30 cellular contexts compared by ENCODE assay signal in genomic region chr5:11240293-11241190, GRCh38.
"Had no signal": no experiment of that assay in that cellular context is flagged by ENCODE, and none has a peak within 500 bp of the region (broad histone marks: within the 10 kb centered on the region; RNA-seq: fewer than 3 reads in every experiment).

No MANE protein-coding gene starts in this region.

- H3K27ac Mint-ChIP-seq: activated CD4-positive, alpha-beta memory T cell treated with anti-CD3 and anti-CD28 coated beads, Interleukin-2, amount 10 ng/mL, durations not matched to agents 7 days and 5 days; activated CD4-positive, alpha-beta T cell treated with anti-CD3 and anti-CD28 coated beads, Interleukin-2, amount 10 ng/mL, durations not matched to agents 7 days and 5 days; activated T-cell treated with anti-CD3 and anti-CD28 coated beads, Interleukin-2, amount 50 U/mL, for 24 hours; activated T-helper 17 cell treated with anti-CD3 and anti-CD28 coated beads, Interleukin-2, amount 50 U/mL, for 72 hours; dendritic cell treated with granulocyte-macrophage colony-stimulating factor and Interleukin-4, amounts not matched to agents 40 ng/mL and 50 ng/mL, for 4 days; endodermal cell; nephron; stimulated activated naive B cell treated with anti-CD40 and anti-IgM and Interleukin-4, amounts not matched to agents 10 μg/mL and 1 μg/mL and 100 μg/mL, for 72 hours; WTC11 had no signal

- H3K27me3 ChIP-seq: breast epithelium, foreskin keratinocyte, left lung, pancreas, suprapubic skin, tibial artery had no signal

- H3K4me3 ChIP-seq: breast epithelium, left lung, lung, mucosa of descending colon, pancreas, psoas muscle, suprapubic skin, tibial artery had no signal

- H3K4me3 Mint-ChIP-seq: activated CD4-positive, alpha-beta memory T cell treated with anti-CD3 and anti-CD28 coated beads, Interleukin-2, amount 10 ng/mL, durations not matched to agents 7 days and 5 days; activated CD4-positive, alpha-beta T cell treated with anti-CD3 and anti-CD28 coated beads, Interleukin-2, amount 10 ng/mL, durations not matched to agents 7 days and 5 days; activated T-cell treated with anti-CD3 and anti-CD28 coated beads, Interleukin-2, amount 50 U/mL, for 24 hours; activated T-helper 17 cell treated with anti-CD3 and anti-CD28 coated beads, Interleukin-2, amount 50 U/mL, for 72 hours; central memory CD8-positive, alpha-beta T cell; dendritic cell treated with granulocyte-macrophage colony-stimulating factor and Interleukin-4, amounts not matched to agents 40 ng/mL and 50 ng/mL, for 4 days; endodermal cell; nephron; stimulated activated naive B cell treated with anti-CD40 and anti-IgM and Interleukin-4, amounts not matched to agents 10 μg/mL and 1 μg/mL and 100 μg/mL, for 72 hours; WTC11 had no signal

- H3K27me3 Mint-ChIP-seq: activated CD4-positive, alpha-beta memory T cell treated with anti-CD3 and anti-CD28 coated beads, Interleukin-2, amount 10 ng/mL, durations not matched to agents 7 days and 5 days; activated CD4-positive, alpha-beta T cell treated with anti-CD3 and anti-CD28 coated beads, Interleukin-2, amount 10 ng/mL, durations not matched to agents 7 days and 5 days; activated T-cell treated with anti-CD3 and anti-CD28 coated beads, Interleukin-2, amount 50 U/mL, for 24 hours; activated T-helper 17 cell treated with anti-CD3 and anti-CD28 coated beads, Interleukin-2, amount 50 U/mL, for 72 hours; central memory CD8-positive, alpha-beta T cell; dendritic cell treated with granulocyte-macrophage colony-stimulating factor and Interleukin-4, amounts not matched to agents 40 ng/mL and 50 ng/mL, for 4 days; stimulated activated naive B cell treated with anti-CD40 and anti-IgM and Interleukin-4, amounts not matched to agents 10 μg/mL and 1 μg/mL and 100 μg/mL, for 72 hours had no signal

- H3K36me3 Mint-ChIP-seq: stimulated activated naive B cell treated with anti-CD40 and anti-IgM and Interleukin-4, amounts not matched to agents 10 μg/mL and 1 μg/mL and 100 μg/mL, for 72 hours; WTC11 had no signal

- H3K4me1 Mint-ChIP-seq: activated CD4-positive, alpha-beta memory T cell treated with anti-CD3 and anti-CD28 coated beads, Interleukin-2, amount 10 ng/mL, durations not matched to agents 7 days and 5 days; activated CD4-positive, alpha-beta T cell treated with anti-CD3 and anti-CD28 coated beads, Interleukin-2, amount 10 ng/mL, durations not matched to agents 7 days and 5 days; central memory CD8-positive, alpha-beta T cell; nephron had no signal

- DNase-seq: activated CD4-positive, alpha-beta memory T cell treated with anti-CD3 and anti-CD28 coated beads, Interleukin-2, amount 10 ng/mL, durations not matched to agents 7 days and 5 days; activated CD4-positive, alpha-beta T cell treated with anti-CD3 and anti-CD28 coated beads for 1 hour; activated CD4-positive, alpha-beta T cell treated with anti-CD3 and anti-CD28 coated beads, Interleukin-2, amount 10 ng/mL, durations not matched to agents 7 days and 5 days; activated CD8-positive, alpha-beta memory T cell treated with anti-CD3 and anti-CD28 coated beads, Interleukin-2, amount 50 U/mL, for 48 hours; activated gamma-delta T cell treated with Interleukin-2 at 50 U/mL for 16 hours; activated naive CD4-positive, alpha-beta T cell treated with anti-CD3 and anti-CD28 coated beads, Interleukin-2, amount 50 U/mL, for 16 hours; activated T-cell treated with anti-CD3 and anti-CD28 coated beads, Interleukin-2, amount 50 U/mL, for 24 hours; amniotic stem cell; endodermal cell; foreskin keratinocyte; kidney glomerular epithelial cell; left lung; mucosa of descending colon; pancreas; psoas muscle; stimulated activated CD4-positive, alpha-beta T cell treated with anti-CD3 and anti-CD28 coated beads, Interleukin-15, amount 100 ng/mL, for 24 hours; stimulated activated CD4-positive, alpha-beta T cell treated with anti-CD3 and anti-CD28 coated beads, Interleukin-2, amount 100 ng/mL, for 24 hours; stimulated activated naive B cell treated with anti-CD40 and anti-IgM and Interleukin-4, amounts not matched to agents 10 μg/mL and 1 μg/mL and 100 μg/mL, for 72 hours; T-helper 2 cell; tibial artery had no signal

- H3K36me3 ChIP-seq: breast epithelium, left lung, pancreas, suprapubic skin, tibial artery had no signal

- H3K9me3 Mint-ChIP-seq: nephron had no signal

- ATAC-seq: activated T-helper 17 cell treated with anti-CD3 and anti-CD28 coated beads, Interleukin-2, amount 50 U/mL, for 72 hours; esophagus mucosa; left lung; mucosa of descending colon; pancreas; psoas muscle had no signal

- FAIRE-seq: astrocyte, pancreas had no signal
